Comparison of ENCODE assay signal across 33 cellular contexts in genomic region chr3:126663750-126664149, GRCh38.
"Had no signal": no experiment of that assay in that cellular context is flagged by ENCODE, and none has a peak within 500 bp of the region (broad histone marks: within the 10 kb centered on the region; RNA-seq: fewer than 3 reads in every experiment).

No MANE protein-coding gene starts in this region.

- H3K4me2 ChIP-seq: smooth muscle cell had no signal

- H3K4me1 Mint-ChIP-seq: naive thymus-derived CD8-positive, alpha-beta T cell; neural crest cell; stimulated activated naive CD8-positive, alpha-beta T cell treated with anti-CD3 and anti-CD28 coated beads, Interleukin-15, amount 100 ng/mL, for 72 hours had no signal

- H3K9ac ChIP-seq: parathyroid adenoma had no signal

- H3K4me3 ChIP-seq: ovary, psoas muscle, right lobe of liver, skin epidermis, smooth muscle cell, spleen, suprapubic skin, testis, thyroid gland, tibial nerve, upper lobe of left lung, vagina had no signal

- ATAC-seq: naive thymus-derived CD8-positive, alpha-beta T cell; natural killer cell treated with Interleukin-12 subunit alpha and Interleukin-12 subunit beta and Interleukin-15 and Interleukin-18, amount 100 ng/mL, for 72 hours; psoas muscle; right cardiac atrium; right lobe of liver; stimulated activated memory B cell treated with anti-CD40 and anti-IgM and Interleukin-4, amounts not matched to agents 10 μg/mL and 1 μg/mL and 100 μg/mL, for 72 hours; stimulated activated naive CD8-positive, alpha-beta T cell treated with anti-CD3 and anti-CD28 coated beads, Interleukin-15, amount 100 ng/mL, for 72 hours; stimulated activated naive CD8-positive, alpha-beta T cell treated with anti-CD3 and anti-CD28 coated beads, Interleukin-15, Interleukin-2, amounts not matched to agents 100 U/mL and 50 U/mL, for 24 hours had no signal

- H3K27ac ChIP-seq: ovary, parathyroid adenoma, psoas muscle, right lobe of liver, skin epidermis, spleen, suprapubic skin, testis, thyroid gland, tibial nerve, upper lobe of left lung, vagina had no signal

- H3K27ac Mint-ChIP-seq: naive thymus-derived CD8-positive, alpha-beta T cell; natural killer cell treated with Interleukin-12 subunit alpha and Interleukin-12 subunit beta and Interleukin-15 and Interleukin-18, amount 100 ng/mL, for 72 hours; nephron progenitor cell; progenitor cell of endocrine pancreas; stimulated activated memory B cell treated with anti-CD40 and anti-IgM and Interleukin-4, amounts not matched to agents 10 μg/mL and 1 μg/mL and 100 μg/mL, for 72 hours; stimulated activated naive CD8-positive, alpha-beta T cell treated with anti-CD3 and anti-CD28 coated beads, Interleukin-15, amount 100 ng/mL, for 72 hours had no signal

- H2AFZ ChIP-seq: parathyroid adenoma had no signal

- H3K36me3 ChIP-seq: ovary, right lobe of liver, spleen, suprapubic skin, thyroid gland, tibial nerve, upper lobe of left lung, vagina had no signal

- H3K9me3 ChIP-seq: ovary, psoas muscle, right lobe of liver, suprapubic skin, testis, thyroid gland, tibial nerve, upper lobe of left lung, vagina had no signal

- FAIRE-seq: urothelium cell line had no signal

- H3K4me1 ChIP-seq: parathyroid adenoma, psoas muscle, right lobe of liver, spleen, suprapubic skin, testis, thyroid gland, tibial nerve, upper lobe of left lung, vagina had no signal

- H3K79me2 ChIP-seq: parathyroid adenoma had no signal

- H3K9me3 Mint-ChIP-seq: natural killer cell treated with Interleukin-12 subunit alpha and Interleukin-12 subunit beta and Interleukin-15 and Interleukin-18, amount 100 ng/mL, for 72 hours; stimulated activated memory B cell treated with anti-CD40 and anti-IgM and Interleukin-4, amounts not matched to agents 10 μg/mL and 1 μg/mL and 100 μg/mL, for 72 hours; stimulated activated naive CD8-positive, alpha-beta T cell treated with anti-CD3 and anti-CD28 coated beads, Interleukin-15, amount 100 ng/mL, for 72 hours had no signal

- H3K36me3 Mint-ChIP-seq: naive thymus-derived CD8-positive, alpha-beta T cell; natural killer cell treated with Interleukin-12 subunit alpha and Interleukin-12 subunit beta and Interleukin-15 and Interleukin-18, amount 100 ng/mL, for 72 hours; stimulated activated memory B cell treated with anti-CD40 and anti-IgM and Interleukin-4, amounts not matched to agents 10 μg/mL and 1 μg/mL and 100 μg/mL, for 72 hours had no signal

- DNase-seq: naive thymus-derived CD8-positive, alpha-beta T cell; nephron progenitor cell; occipital lobe; ovary; posterior cingulate gyrus; psoas muscle; right cardiac atrium; right lobe of liver; spleen; stimulated activated CD4-positive, alpha-beta T cell treated with anti-CD3 and anti-CD28 coated beads, Interleukin-12 subunit alpha, Interleukin-12 subunit beta, amount 100 ng/mL, for 4 hours; stimulated activated CD4-positive, alpha-beta T cell treated with anti-CD3 and anti-CD28 coated beads, Interleukin-1b, Interleukin-23, amount 100 ng/mL, for 48 hours; stimulated activated CD4-positive, alpha-beta T cell treated with anti-CD3 and anti-CD28 coated beads, Interleukin-4, amount 100 ng/mL, for 1 hour; stimulated activated CD4-positive, alpha-beta T cell treated with anti-CD3 and anti-CD28 coated beads, Interleukin-4, amount 100 ng/mL, for 4 hours; stimulated activated CD8-positive, alpha-beta memory T cell treated with anti-CD3 and anti-CD28 coated beads, Interleukin-4, amount 100 ng/mL, for 48 hours; stimulated activated naive CD4-positive, alpha-beta T cell; stimulated activated naive CD8-positive, alpha-beta T cell treated with anti-CD3 and anti-CD28 coated beads, Interleukin-15, amount 100 ng/mL, for 72 hours; stimulated activated naive CD8-positive, alpha-beta T cell treated with anti-CD3 and anti-CD28 coated beads, Interleukin-15, Interleukin-2, amounts not matched to agents 100 U/mL and 50 U/mL, for 24 hours; substantia nigra; testis; thyroid gland; trophoblast cell; upper lobe of left lung had no signal

- H3K4me3 Mint-ChIP-seq: naive thymus-derived CD8-positive, alpha-beta T cell; natural killer cell treated with Interleukin-12 subunit alpha and Interleukin-12 subunit beta and Interleukin-15 and Interleukin-18, amount 100 ng/mL, for 72 hours; nephron progenitor cell; neural crest cell; stimulated activated memory B cell treated with anti-CD40 and anti-IgM and Interleukin-4, amounts not matched to agents 10 μg/mL and 1 μg/mL and 100 μg/mL, for 72 hours; stimulated activated naive CD8-positive, alpha-beta T cell treated with anti-CD3 and anti-CD28 coated beads, Interleukin-15, amount 100 ng/mL, for 72 hours had no signal

- H3K27me3 ChIP-seq: ovary, right lobe of liver, testis, thyroid gland, upper lobe of left lung, vagina had no signal
